Comparison of ENCODE assay signal across 30 cellular contexts in the genomic region with DNA sequence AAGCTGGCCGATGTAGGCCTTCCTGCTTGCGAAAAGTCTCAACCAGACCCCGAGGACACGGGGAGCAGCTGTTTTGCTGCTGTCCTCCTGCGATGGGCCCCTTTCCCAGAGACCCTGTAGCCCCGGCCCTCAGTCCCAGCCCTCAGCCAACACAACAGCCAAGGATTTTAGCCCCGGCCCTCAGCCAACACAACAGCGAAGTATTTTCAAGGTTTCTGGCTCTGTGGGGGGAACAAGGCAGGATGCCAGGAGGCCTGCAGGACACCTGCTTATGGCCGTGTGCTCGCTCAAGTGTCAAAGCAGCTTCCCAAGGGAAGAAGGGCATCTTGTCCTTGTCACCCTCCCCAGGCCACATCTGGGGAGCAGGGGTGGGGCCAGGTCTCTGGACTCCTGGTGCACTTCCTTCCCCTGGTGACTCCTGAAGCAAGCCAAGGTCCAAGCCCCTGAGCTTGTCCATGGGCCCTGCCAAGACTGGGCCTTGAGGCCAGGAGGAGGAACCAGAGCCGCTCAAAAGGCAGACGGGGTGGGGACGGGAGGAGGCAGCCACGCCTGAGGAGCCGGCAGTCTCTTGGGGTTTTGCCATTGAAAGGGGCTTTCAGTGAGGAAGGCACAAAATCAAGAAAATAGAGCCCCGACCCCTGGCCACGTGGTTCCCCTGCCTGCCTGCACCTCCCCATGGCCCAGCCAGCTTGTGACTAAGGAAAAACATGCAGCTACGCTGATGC. TPM values are rescaled to one million over a fixed set of nuclear protein-coding genes. Genes with fewer than 3 reads are reported as not detected.
"Had no signal": no experiment of that assay in that cellular context is flagged by ENCODE, and none has a peak within 500 bp of the region (broad histone marks: within the 10 kb centered on the region; RNA-seq: fewer than 3 reads in every experiment).

No MANE protein-coding gene starts in this region.

- H3K9me3 Mint-ChIP-seq: activated naive CD4-positive, alpha-beta T cell treated with anti-CD3 and anti-CD28 coated beads, Interleukin-2, amount 50 U/mL, for 24 hours; dendritic cell treated with granulocyte-macrophage colony-stimulating factor and Interleukin-4, amounts not matched to agents 40 ng/mL and 50 ng/mL, for 4 days; naive B cell; T-cell had no signal

- DNase-seq: activated CD4-positive, alpha-beta T cell treated with anti-CD3 and anti-CD28 coated beads for 36 hours; activated CD4-positive, alpha-beta T cell treated with anti-CD3 and anti-CD28 coated beads, Interleukin-2, amount 50 U/mL, for 48 hours; activated gamma-delta T cell; anterior cingulate cortex; body of pancreas; effector CD8-positive, alpha-beta T cell; foreskin keratinocyte; kidney; lower lobe of right lung; naive B cell; occipital lobe; spleen; stimulated activated CD4-positive, alpha-beta T cell treated with anti-CD3 and anti-CD28 coated beads, Interleukin-4, amount 100 ng/mL, for 24 hours; stimulated activated naive CD8-positive, alpha-beta T cell treated with anti-CD3 and anti-CD28 coated beads, Interleukin-15, Interleukin-2, amounts not matched to agents 100 U/mL and 50 U/mL, for 24 hours; T-cell; T-helper 9 cell; tibial artery had no signal

- H3K4me3 Mint-ChIP-seq: activated CD4-positive, alpha-beta T cell treated with anti-CD3 and anti-CD28 coated beads for 36 hours; activated naive CD4-positive, alpha-beta T cell treated with anti-CD3 and anti-CD28 coated beads, Interleukin-2, amount 50 U/mL, for 24 hours; dendritic cell treated with granulocyte-macrophage colony-stimulating factor and Interleukin-4, amounts not matched to agents 40 ng/mL and 50 ng/mL, for 4 days; naive B cell had no signal

- H3K4me3 ChIP-seq: body of pancreas, lower lobe of right lung, spleen, tibial artery had no signal

- H3K27ac ChIP-seq: body of pancreas, foreskin keratinocyte, lower lobe of right lung, tibial artery had no signal

- H3K27ac Mint-ChIP-seq: activated CD4-positive, alpha-beta T cell treated with anti-CD3 and anti-CD28 coated beads for 36 hours; activated naive CD4-positive, alpha-beta T cell treated with anti-CD3 and anti-CD28 coated beads, Interleukin-2, amount 50 U/mL, for 24 hours; dendritic cell treated with granulocyte-macrophage colony-stimulating factor and Interleukin-4, amounts not matched to agents 40 ng/mL and 50 ng/mL, for 4 days; T-cell had no signal

- ATAC-seq: activated CD4-positive, alpha-beta T cell treated with anti-CD3 and anti-CD28 coated beads for 36 hours; body of pancreas; foreskin keratinocyte; left lobe of liver; lower lobe of right lung; stimulated activated naive CD8-positive, alpha-beta T cell treated with anti-CD3 and anti-CD28 coated beads, Interleukin-15, Interleukin-2, amounts not matched to agents 100 U/mL and 50 U/mL, for 24 hours; T-cell had no signal

- H3K4me1 Mint-ChIP-seq: activated CD4-positive, alpha-beta T cell treated with anti-CD3 and anti-CD28 coated beads for 36 hours; activated naive CD4-positive, alpha-beta T cell treated with anti-CD3 and anti-CD28 coated beads, Interleukin-2, amount 50 U/mL, for 24 hours; T-cell had no signal

- H3K36me3 Mint-ChIP-seq: activated naive CD4-positive, alpha-beta T cell treated with anti-CD3 and anti-CD28 coated beads, Interleukin-2, amount 50 U/mL, for 24 hours; naive B cell; T-cell had no signal

- H3K4me1 ChIP-seq: body of pancreas, foreskin keratinocyte, lower lobe of right lung had no signal

- H3K36me3 ChIP-seq: lower lobe of right lung, tibial artery had no signal

- H3K9me3 ChIP-seq: body of pancreas, lower lobe of right lung, spleen, tibial artery had no signal

- H3K27me3 ChIP-seq: body of pancreas had no signal

RNA-seq across cellular contexts. Expression of a gene that starts 10.7 kb away (rescaled TPM):
- total RNA-seq: activated CD4-positive, alpha-beta T cell treated with anti-CD3 and anti-CD28 coated beads for 36 hours; activated CD8-positive, alpha-beta memory T cell treated with anti-CD3 and anti-CD28 coated beads for 36 hours; foreskin keratinocyte; glomerular endothelial cell; kidney; left lobe of liver had no signal
- polyA plus RNA-seq: foreskin keratinocyte had no signal

RNA-seq across cellular contexts. Expression of a gene that starts 13.5 kb away (rescaled TPM):
- total RNA-seq: activated CD4-positive, alpha-beta T cell treated with anti-CD3 and anti-CD28 coated beads for 36 hours; activated CD8-positive, alpha-beta memory T cell treated with anti-CD3 and anti-CD28 coated beads for 36 hours; body of pancreas; cardiac septum; foreskin keratinocyte; glomerular endothelial cell; kidney; left lobe of liver; lower lobe of right lung; mesenteric fat pad; mucosa of gallbladder; occipital lobe; posterior vena cava; spleen; subcutaneous adipose tissue; T-cell; ureter had no signal
- polyA plus RNA-seq: esophagus, foreskin keratinocyte, neural cell had no signal

RNA-seq across cellular contexts. Expression of a gene that starts 49.6 kb away (rescaled TPM):
- total RNA-seq: activated CD4-positive, alpha-beta T cell treated with anti-CD3 and anti-CD28 coated beads for 36 hours; activated CD8-positive, alpha-beta memory T cell treated with anti-CD3 and anti-CD28 coated beads for 36 hours; body of pancreas; cardiac septum; foreskin keratinocyte; glomerular endothelial cell; kidney; left lobe of liver; lower lobe of right lung; mesenteric fat pad; mucosa of gallbladder; occipital lobe; posterior vena cava; spleen; subcutaneous adipose tissue; T-cell; ureter had no signal
- polyA plus RNA-seq: esophagus, foreskin keratinocyte, spleen had no signal
